Comparison of ENCODE assay signal across 11 cellular contexts in the genomic region with DNA sequence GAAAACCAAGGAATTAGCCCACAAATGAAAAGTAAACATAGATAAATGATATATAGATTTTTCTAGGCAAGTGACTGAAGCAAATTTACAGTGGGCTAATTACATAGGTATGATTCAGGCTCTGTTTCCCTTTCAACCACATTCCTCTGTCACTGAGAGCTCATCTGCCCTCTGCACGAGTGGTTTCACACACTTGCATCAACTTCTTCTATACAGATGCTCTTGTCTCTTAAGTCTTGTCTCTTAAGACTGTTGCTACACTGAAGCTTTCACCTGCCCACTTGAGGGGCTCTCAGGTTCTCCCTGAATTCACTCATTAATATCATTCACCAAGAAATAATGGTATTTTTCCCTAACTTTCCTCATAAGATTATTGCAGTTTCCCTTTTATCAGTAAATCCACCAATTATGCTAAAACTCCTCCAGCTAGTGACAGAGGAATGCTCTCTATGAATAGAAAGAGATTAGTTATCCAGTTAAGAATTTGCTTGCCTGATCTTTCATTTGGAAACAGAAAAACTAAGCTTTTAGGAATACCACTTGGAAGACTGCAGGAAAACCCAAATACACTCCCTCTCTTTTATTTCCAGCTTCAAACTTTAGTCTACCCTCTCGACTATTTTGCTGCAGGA.
DNase-seq lines count a peak whose midpoint lies in the region; ATAC-seq and TF ChIP-seq lines count a peak whose summit lies in the region.
"Had no signal": no experiment of that assay in that cellular context is flagged by ENCODE, and none has a peak within 500 bp of the region (broad histone marks: within the 10 kb centered on the region; RNA-seq: fewer than 3 reads in every experiment).

No MANE protein-coding gene starts in this region.

- 45 to 54% methylated on average over 2 of the region's 2 CpGs for WGBS in GM23248 (ENCODE audit: low coverage in 1 of 2, low lambda C conversion rate in 2 of 2, missing lambda C conversion rate in 2 of 2), 2 experiments

- H3K4me1 Mint-ChIP-seq in neural progenitor cell, result peaks cover 24% of the 10 kb centered on the region
- H3K4me1 Mint-ChIP-seq: T-cell had no signal

- in situ Hi-C loops in GM23248 (cut with MboI), result no loop called here

- peak overlapping the region; percentile 22 for H3K4me2 ChIP-seq in GM23248 (ENCODE audit: unreplicated experiment)
- H3K4me2 ChIP-seq in neural progenitor cell, result peak overlapping the region; percentile 68

- TF ChIP-seq CTCF in neural progenitor cell (IDR thresholded peaks at IDR 0.05), result no peak

- no peak overlapping the region for H3K9ac ChIP-seq in GM23248
- no peak overlapping the region for H3K9ac ChIP-seq in neural progenitor cell

- H3K36me3 ChIP-seq in GM23248 (ENCODE audit: low read depth) (no peaks in the 10 kb centered on the region), neural progenitor cell (peaks cover 11% of the 10 kb centered on the region)

- H4K20me1 ChIP-seq in GM23248 (ENCODE audit: insufficient read depth) (no peaks in the 10 kb centered on the region), neural progenitor cell (ENCODE audit: low read depth) (peaks cover 62% of the 10 kb centered on the region)

- H3F3A ChIP-seq in GM23248 (ENCODE audit: insufficient read depth) (no peaks in the 10 kb centered on the region), neural progenitor cell (ENCODE audit: low read depth) (peaks cover 24% of the 10 kb centered on the region)

- no peak overlapping the region; the same call in 1 of the 2 replicates for H3K4me3 ChIP-seq in GM23248
- no peak overlapping the region for H3K4me3 ChIP-seq in neural progenitor cell

- H3K27me3 ChIP-seq in GM23248 (replicated peaks; ENCODE audit: insufficient read depth), result no peaks in the 10 kb centered on the region
- H3K27me3 ChIP-seq in neural progenitor cell, result no peaks in the 10 kb centered on the region

- ATAC-seq in GM18907 (IDR thresholded peaks at IDR 0.05; ENCODE audit: unreplicated experiment), result peak; percentile 87
- ATAC-seq: T-cell had no signal

- H3K79me2 ChIP-seq in GM23248 (ENCODE audit: insufficient read depth) (no peaks in the 10 kb centered on the region), neural progenitor cell (ENCODE audit: low read depth) (peaks cover 100% of the 10 kb centered on the region)

- H2AFZ ChIP-seq in GM23248, result 0 out of 2 replicates have a peak overlapping the region, but pooled peaks have one; percentile 18
- H2AFZ ChIP-seq in neural progenitor cell (replicated peaks), result no peak overlapping the region

- no peak overlapping the region for H3K4me3 Mint-ChIP-seq in neural progenitor cell
- H3K4me3 Mint-ChIP-seq: T-cell had no signal

- DNase-seq in GM23248, result peak; percentile 36
- peak; percentile 23 for DNase-seq in HS-5 (ENCODE audit: low read depth)
- DNase-seq in neural progenitor cell (ENCODE audit: low spot score), result peak; percentile 20
- no peak for DNase-seq in DMS53 (lab: John Stamatoyannopoulos, UW)
- DNase-seq in NK-92 treated with Interleukin-12 subunit alpha and Interleukin-12 subunit beta, amount 100 ng/mL, for 24 hours (lab: John Stamatoyannopoulos, UW), result no peak
- DNase-seq in activated CD4-positive, CD25-positive, alpha-beta regulatory T cell (lab: John Stamatoyannopoulos, UW), result no peak
- DNase-seq: activated naive CD4-positive, alpha-beta T cell treated with anti-CD3 and anti-CD28 coated beads, Interleukin-2, amount 50 U/mL, for 16 hours; foreskin melanocyte; NCI-H1417; T-cell had no signal

- no peaks in the 10 kb centered on the region for H3K9me2 ChIP-seq in GM23248 (ENCODE audit: insufficient read depth)

- H3K27me3 Mint-ChIP-seq in neural progenitor cell (ENCODE audit: insufficient read depth, low read depth), result no peaks in the 10 kb centered on the region

- H3K9me3 Mint-ChIP-seq in neural progenitor cell, result peaks cover 14% of the 10 kb centered on the region

- H3K9me3 ChIP-seq in GM23248 (ENCODE audit: low read depth), result no peaks in the 10 kb centered on the region
- H3K9me3 ChIP-seq in neural progenitor cell (ENCODE audit: low read depth), result no peaks in the 10 kb centered on the region

- peak overlapping the region; percentile 24; the same call in 1 of the 2 replicates for H3K27ac ChIP-seq in GM23248
- H3K27ac ChIP-seq in neural progenitor cell, result peak overlapping the region; percentile 67

- peaks cover 19% of the 10 kb centered on the region for H3K36me3 Mint-ChIP-seq in neural progenitor cell

- peaks cover 13% of the 10 kb centered on the region for H3K4me1 ChIP-seq in GM23248 (ENCODE audit: insufficient read depth)
- peaks cover 59% of the 10 kb centered on the region for H3K4me1 ChIP-seq in neural progenitor cell

- peak overlapping the region; percentile 22 for H3K27ac Mint-ChIP-seq in neural progenitor cell
- H3K27ac Mint-ChIP-seq: T-cell had no signal

Comparison
In these comparisons a context has a peak if more than half of its experiments do, and no peak if none do; other contexts are left out.
1. DNase-seq: peak in GM23248 (single experiment), HS-5 (single experiment) and neural progenitor cell (single experiment); none in DMS53 (single experiment), NK-92 treated with Interleukin-12 subunit alpha and Interleukin-12 subunit beta, amount 100 ng/mL, for 24 hours (single experiment) and activated CD4-positive, CD25-positive, alpha-beta regulatory T cell (0 of 4).